ENCODE assay signal across 11 cellular contexts in genomic region chr17:45197108-45197507, GRCh38. TPM values are rescaled to one million over a fixed set of nuclear protein-coding genes. Genes with fewer than 3 reads are reported as not detected.
DNase-seq lines count a peak whose midpoint lies in the region; ATAC-seq, FAIRE-seq and TF ChIP-seq lines count a peak whose summit lies in the region.
"Had no signal": no experiment of that assay in that cellular context is flagged by ENCODE, and none has a peak within 500 bp of the region (broad histone marks: within the 10 kb centered on the region; RNA-seq: fewer than 3 reads in every experiment).

No MANE protein-coding gene starts in this region.

- no peaks in the 10 kb centered on the region for H3K79me2 ChIP-seq in astrocyte (ENCODE audit: insufficient read depth, low read length)

- no peaks in the 10 kb centered on the region for H3K36me3 ChIP-seq in astrocyte (ENCODE audit: insufficient read depth, low read length)

- H3K27ac Mint-ChIP-seq in astrocyte (ENCODE audit: unreplicated experiment) (peak overlapping the region; percentile 47), mesothelial cell of epicardium (peak overlapping the region; percentile 81), type B pancreatic cell (peak overlapping the region; percentile 48)
- H3K27ac Mint-ChIP-seq: activated naive CD4-positive, alpha-beta T cell treated with anti-CD3 and anti-CD28 coated beads for 36 hours had no signal

- H3K27ac ChIP-seq in astrocyte (ENCODE audit: low read depth, low read length), result no peak overlapping the region

- H3K27me3 ChIP-seq in astrocyte (ENCODE audit: insufficient read depth, low read length), result no peaks in the 10 kb centered on the region

- peaks cover 6% of the 10 kb centered on the region for H3K4me1 ChIP-seq in astrocyte (ENCODE audit: insufficient read depth, low read length)

- DNase-seq in HK-2 (ENCODE audit: unreplicated experiment) (peak; percentile 16), astrocyte (ENCODE audit: low read depth) (no peak), mesothelial cell of epicardium (ENCODE audit: low spot score in 2 of 2, unreplicated experiment in 2 of 2) (no peak), type B pancreatic cell (ENCODE audit: extremely low spot score, unreplicated experiment) (no peak), GF-D8 (lab: John Stamatoyannopoulos, UW) (no peak)
- DNase-seq: SIG-M5 had no signal

- H3K4me1 Mint-ChIP-seq in astrocyte (ENCODE audit: low read depth, unreplicated experiment) (peaks cover 9% of the 10 kb centered on the region), mesothelial cell of epicardium (peaks cover 20% of the 10 kb centered on the region), type B pancreatic cell (ENCODE audit: unreplicated experiment) (peaks cover 10% of the 10 kb centered on the region)
- H3K4me1 Mint-ChIP-seq: central memory CD8-positive, alpha-beta T cell had no signal

- H3K4me3 ChIP-seq in astrocyte (ENCODE audit: insufficient read depth, low read depth, low read length), result no peak overlapping the region

- no peaks in the 10 kb centered on the region for H4K20me1 ChIP-seq in astrocyte (ENCODE audit: insufficient read depth, low read length)

- no peak for FAIRE-seq in astrocyte (lab: Jason Lieb, UNC)
- FAIRE-seq: TTC549 had no signal

- H3K9me3 Mint-ChIP-seq in astrocyte (ENCODE audit: unreplicated experiment), result no peaks in the 10 kb centered on the region
- no peaks in the 10 kb centered on the region for H3K9me3 Mint-ChIP-seq in mesothelial cell of epicardium
- H3K9me3 Mint-ChIP-seq in type B pancreatic cell, result no peaks in the 10 kb centered on the region
- H3K9me3 Mint-ChIP-seq: activated naive CD4-positive, alpha-beta T cell treated with anti-CD3 and anti-CD28 coated beads for 36 hours; central memory CD8-positive, alpha-beta T cell had no signal

- peak overlapping the region; percentile 90 for H2AFZ ChIP-seq in astrocyte (ENCODE audit: low read depth, low read length)

- H3K4me3 Mint-ChIP-seq in astrocyte (ENCODE audit: unreplicated experiment) (no peak overlapping the region), mesothelial cell of epicardium (no peak overlapping the region), type B pancreatic cell (no peak overlapping the region)
- H3K4me3 Mint-ChIP-seq: activated naive CD4-positive, alpha-beta T cell treated with anti-CD3 and anti-CD28 coated beads for 36 hours; central memory CD8-positive, alpha-beta T cell had no signal

- H3K27me3 Mint-ChIP-seq in astrocyte (ENCODE audit: low read depth, unreplicated experiment), result peaks cover under 1% of the 10 kb centered on the region
- H3K27me3 Mint-ChIP-seq in mesothelial cell of epicardium (ENCODE audit: low read depth), result no peaks in the 10 kb centered on the region
- H3K27me3 Mint-ChIP-seq in type B pancreatic cell, result no peaks in the 10 kb centered on the region
- H3K27me3 Mint-ChIP-seq: central memory CD8-positive, alpha-beta T cell had no signal

- H3K4me2 ChIP-seq in astrocyte (ENCODE audit: low read length), result peak overlapping the region; percentile 71

- no peak for TF ChIP-seq CTCF in astrocyte (IDR thresholded peaks at IDR 0.05; ENCODE audit: insufficient read depth, low read depth, low read length)
- no peak for TF ChIP-seq CTCF in mesothelial cell of epicardium (IDR thresholded peaks at IDR 0.05; ENCODE audit: unreplicated experiment)
- TF ChIP-seq CTCF in type B pancreatic cell (conservative IDR thresholded peaks at IDR 0.05), result no peak

- no peak for ATAC-seq in GM21619 (IDR thresholded peaks at IDR 0.05; ENCODE audit: unreplicated experiment)
- ATAC-seq in HG02870 (IDR thresholded peaks at IDR 0.05; ENCODE audit: unreplicated experiment), result no peak

- no peaks in the 10 kb centered on the region for H3K9me3 ChIP-seq in astrocyte (ENCODE audit: insufficient read depth, low read depth, low read length)

- H3K36me3 Mint-ChIP-seq in astrocyte (ENCODE audit: low read depth, unreplicated experiment) (no peaks in the 10 kb centered on the region), mesothelial cell of epicardium (no peaks in the 10 kb centered on the region), type B pancreatic cell (no peaks in the 10 kb centered on the region)

- peak overlapping the region; percentile 52 for H3K9ac ChIP-seq in astrocyte (ENCODE audit: low read length)

RNA-seq across cellular contexts. Expression of gene FMNL1, which starts 24.6 kb away (rescaled TPM):
- 4.0 and 4.7 TPM in 2 replicates for total RNA-seq in astrocyte
- total RNA-seq in mesothelial cell of epicardium, result 3.0 to 3.7 TPM (median 3.6 TPM) in 3 replicates
- total RNA-seq in type B pancreatic cell (ENCODE audit: low replicate concordance), result 1.9 and 6.0 TPM in 2 replicates

RNA-seq across cellular contexts. Expression of gene HEXIM2, which starts 35.4 kb away (rescaled TPM):
- 8.4 and 9.0 TPM in 2 replicates for total RNA-seq in astrocyte
- total RNA-seq in mesothelial cell of epicardium, result 6.5 to 9.6 TPM (median 7.7 TPM) in 3 replicates
- total RNA-seq in type B pancreatic cell (ENCODE audit: low replicate concordance), result 5.3 and 11.5 TPM in 2 replicates

RNA-seq across cellular contexts. Expression of gene HEXIM1, which starts 48.8 kb away (rescaled TPM):
- total RNA-seq in astrocyte (44.5 and 46.6 TPM in 2 replicates), mesothelial cell of epicardium (38.2 to 40.6 TPM (median 38.8 TPM) in 3 replicates), type B pancreatic cell (ENCODE audit: low replicate concordance) (27.5 and 34.5 TPM in 2 replicates)
